1 cellular context compared by ENCODE assay signal in the genomic region with DNA sequence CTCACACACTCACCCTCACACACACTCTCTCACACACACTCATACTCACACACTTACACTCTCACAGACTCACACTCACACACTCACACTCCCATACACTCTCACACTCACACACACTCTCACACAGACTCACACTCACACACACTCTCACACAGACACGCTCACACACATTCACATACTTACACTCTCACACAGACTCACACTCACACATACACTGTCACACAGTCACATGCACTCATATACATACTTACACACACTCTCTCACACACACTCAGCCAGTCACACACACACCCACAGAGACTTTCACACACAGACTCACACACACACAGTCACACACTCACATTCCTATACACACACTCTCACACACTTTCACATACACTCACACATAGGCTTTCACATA.
TF ChIP-seq lines count a peak whose summit lies in the region.

No MANE protein-coding gene starts in this region.

TF ChIP-seq in HEK293, 187 proteins besides CTCF, POLR2A, EP300 and RAD21 (continued from another document):
- TF ChIP-seq ZNF274 (IDR thresholded peaks at IDR 0.05; ENCODE audit: low read length) (no peak), ZNF274 (tag by site-specific recombination; IDR thresholded peaks at IDR 0.05; ENCODE audit: borderline replicate concordance) (no peak), ZNF157 (tag by site-specific recombination; IDR thresholded peaks at IDR 0.05) (no peak), ZNF768 (tag by site-specific recombination; IDR thresholded peaks at IDR 0.05) (no peak), ZNF302 (tag by site-specific recombination; IDR thresholded peaks at IDR 0.05; ENCODE audit: low read depth) (no peak)
- TF ChIP-seq, protein P1, sequence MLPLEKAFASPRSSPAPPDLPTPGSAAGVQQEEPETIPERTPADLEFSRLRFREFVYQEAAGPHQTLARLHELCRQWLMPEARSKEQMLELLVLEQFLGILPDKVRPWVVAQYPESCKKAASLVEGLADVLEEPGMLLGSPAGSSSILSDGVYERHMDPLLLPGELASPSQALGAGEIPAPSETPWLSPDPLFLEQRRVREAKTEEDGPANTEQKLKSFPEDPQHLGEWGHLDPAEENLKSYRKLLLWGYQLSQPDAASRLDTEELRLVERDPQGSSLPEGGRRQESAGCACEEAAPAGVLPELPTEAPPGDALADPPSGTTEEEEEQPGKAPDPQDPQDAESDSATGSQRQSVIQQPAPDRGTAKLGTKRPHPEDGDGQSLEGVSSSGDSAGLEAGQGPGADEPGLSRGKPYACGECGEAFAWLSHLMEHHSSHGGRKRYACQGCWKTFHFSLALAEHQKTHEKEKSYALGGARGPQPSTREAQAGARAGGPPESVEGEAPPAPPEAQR (tag by site-specific recombination; IDR thresholded peaks at IDR 0.05), result no peak
- TF ChIP-seq, protein P2, sequence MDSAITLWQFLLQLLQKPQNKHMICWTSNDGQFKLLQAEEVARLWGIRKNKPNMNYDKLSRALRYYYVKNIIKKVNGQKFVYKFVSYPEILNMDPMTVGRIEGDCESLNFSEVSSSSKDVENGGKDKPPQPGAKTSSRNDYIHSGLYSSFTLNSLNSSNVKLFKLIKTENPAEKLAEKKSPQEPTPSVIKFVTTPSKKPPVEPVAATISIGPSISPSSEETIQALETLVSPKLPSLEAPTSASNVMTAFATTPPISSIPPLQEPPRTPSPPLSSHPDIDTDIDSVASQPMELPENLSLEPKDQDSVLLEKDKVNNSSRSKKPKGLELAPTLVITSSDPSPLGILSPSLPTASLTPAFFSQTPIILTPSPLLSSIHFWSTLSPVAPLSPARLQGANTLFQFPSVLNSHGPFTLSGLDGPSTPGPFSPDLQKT (IDR thresholded peaks at IDR 0.05; ENCODE audit: borderline replicate concordance, low read depth, low read length), result no peak
